ENCODE assay signal across 18 cellular contexts in the genomic region with DNA sequence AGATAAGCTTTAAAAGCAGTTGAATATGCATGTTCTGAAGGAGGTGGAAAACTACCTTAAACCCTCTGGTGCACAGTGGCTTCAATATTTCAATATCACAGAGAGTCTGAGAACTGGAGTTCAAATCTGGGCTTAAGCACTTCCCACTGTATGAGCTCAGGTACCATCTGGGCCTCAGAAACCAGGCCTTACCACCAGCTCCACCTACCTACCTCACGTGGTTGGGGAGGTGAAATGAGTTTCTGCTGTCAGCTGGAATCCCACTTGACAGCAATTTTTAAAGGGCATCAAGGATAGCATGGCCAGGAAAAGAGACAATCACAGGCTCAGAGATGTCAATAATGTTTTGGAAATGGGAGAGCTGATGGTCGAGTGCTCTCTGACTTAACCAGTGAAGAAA.
"Had no signal": no experiment of that assay in that cellular context is flagged by ENCODE, and none has a peak within 500 bp of the region (broad histone marks: within the 10 kb centered on the region; RNA-seq: fewer than 3 reads in every experiment).

No MANE protein-coding gene starts in this region.

- ATAC-seq: effector memory CD8-positive, alpha-beta T cell; natural killer cell treated with Interleukin-12 subunit alpha and Interleukin-12 subunit beta and Interleukin-15 and Interleukin-18, amount 100 ng/mL, for 72 hours; T-cell had no signal

- H3K4me3 ChIP-seq: SK-N-MC, thyroid gland had no signal

- H3K27ac Mint-ChIP-seq: activated CD4-positive, alpha-beta memory T cell treated with anti-CD3 and anti-CD28 coated beads for 36 hours; activated naive CD8-positive, alpha-beta T cell; natural killer cell treated with Interleukin-12 subunit alpha and Interleukin-12 subunit beta and Interleukin-15 and Interleukin-18, amount 100 ng/mL, for 72 hours; T-cell had no signal

- DNase-seq: activated CD4-positive, alpha-beta memory T cell treated with anti-CD3 and anti-CD28 coated beads for 36 hours; activated CD4-positive, alpha-beta T cell treated with anti-CD3 and anti-CD28 coated beads for 1 hour; activated gamma-delta T cell; activated T-cell treated with anti-CD3 and anti-CD28 coated beads, Interleukin-2, amount 50 U/mL, for 48 hours; amniotic stem cell; dermis blood vessel endothelial cell; effector memory CD8-positive, alpha-beta T cell; left ventricle myocardium superior; mesenchymal stem cell; nucleus accumbens; stimulated activated CD4-positive, alpha-beta T cell treated with anti-CD3 and anti-CD28 coated beads, Interleukin-2, amount 100 ng/mL, for 24 hours; T-cell; thyroid gland had no signal

- H3K9me3 ChIP-seq: thyroid gland had no signal

- H3K4me3 Mint-ChIP-seq: activated CD4-positive, alpha-beta memory T cell treated with anti-CD3 and anti-CD28 coated beads for 36 hours; activated naive CD8-positive, alpha-beta T cell; effector memory CD8-positive, alpha-beta T cell; natural killer cell treated with Interleukin-12 subunit alpha and Interleukin-12 subunit beta and Interleukin-15 and Interleukin-18, amount 100 ng/mL, for 72 hours; T-cell had no signal

- H3K9me3 Mint-ChIP-seq: activated CD4-positive, alpha-beta memory T cell treated with anti-CD3 and anti-CD28 coated beads for 36 hours; brain; effector memory CD8-positive, alpha-beta T cell; natural killer cell treated with Interleukin-12 subunit alpha and Interleukin-12 subunit beta and Interleukin-15 and Interleukin-18, amount 100 ng/mL, for 72 hours; T-cell had no signal

- H3K27me3 Mint-ChIP-seq: activated CD4-positive, alpha-beta memory T cell treated with anti-CD3 and anti-CD28 coated beads for 36 hours; activated naive CD8-positive, alpha-beta T cell; effector memory CD8-positive, alpha-beta T cell; natural killer cell treated with Interleukin-12 subunit alpha and Interleukin-12 subunit beta and Interleukin-15 and Interleukin-18, amount 100 ng/mL, for 72 hours; progenitor cell of endocrine pancreas; T-cell had no signal

- H3K27me3 ChIP-seq: thyroid gland had no signal

- H3K27ac ChIP-seq: SK-N-MC, thyroid gland had no signal
